Comparison of ENCODE assay signal across 25 cellular contexts in the genomic region with DNA sequence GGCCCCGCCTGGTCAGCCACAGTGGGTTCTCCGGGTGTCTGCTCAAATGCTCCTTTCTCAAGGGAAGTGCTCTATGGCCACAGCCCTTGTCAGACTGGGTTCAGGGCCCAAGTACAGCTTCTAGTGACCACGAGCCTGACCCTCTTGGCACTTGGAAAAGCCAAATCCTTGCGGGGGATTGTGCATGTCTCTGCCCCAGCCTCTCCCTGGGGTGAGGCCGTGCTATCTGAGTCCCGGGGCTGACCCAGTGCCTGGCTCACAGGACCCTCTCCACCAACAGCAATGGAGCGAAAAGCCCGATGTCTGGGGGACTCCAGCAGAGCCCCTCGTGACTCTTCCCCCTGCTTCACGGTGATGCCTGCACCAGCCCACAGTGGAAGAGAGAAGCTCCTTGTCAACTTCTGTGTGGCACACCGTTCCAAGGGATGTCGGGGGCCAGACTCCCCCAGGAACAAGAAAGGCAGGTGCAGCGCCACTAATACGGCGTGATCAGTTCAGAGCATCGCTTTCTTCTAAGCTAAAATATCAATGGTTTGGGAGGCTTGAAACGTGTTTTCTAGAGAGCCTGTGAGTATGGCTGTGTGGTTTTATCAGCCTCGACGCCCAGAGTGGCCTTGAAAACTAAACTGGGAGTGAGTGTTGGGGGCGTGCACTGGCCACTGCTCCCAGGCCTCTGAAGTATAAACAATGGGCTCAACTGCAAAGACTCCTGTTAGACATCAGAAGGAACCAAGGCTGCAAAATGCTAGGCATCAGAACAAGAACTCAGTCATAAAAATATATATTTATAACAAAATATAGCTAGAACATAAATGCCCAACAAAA. TPM values are rescaled to one million over a fixed set of nuclear protein-coding genes. Genes with fewer than 3 reads are reported as not detected.
DNase-seq lines count a peak whose midpoint lies in the region; ATAC-seq and TF ChIP-seq lines count a peak whose summit lies in the region.
"Had no signal": no experiment of that assay in that cellular context is flagged by ENCODE, and none has a peak within 500 bp of the region (broad histone marks: within the 10 kb centered on the region; RNA-seq: fewer than 3 reads in every experiment).

No MANE protein-coding gene starts in this region.

- intact Hi-C loops in cardiac septum (cut with DNase I) = no loop called here
- intact Hi-C loops in Right ventricle myocardium inferior (cut with DNase I) = no loop called here
- intact Hi-C loops in left lung (cut with DNase I) = no loop called here
- intact Hi-C loops in posterior vena cava (cut with DNase I) = no loop called here
- intact Hi-C loops in aorta (cut with DNase I) = no loop called here

- H3K36me3 ChIP-seq in left lung = no peaks in the 10 kb centered on the region
- no peaks in the 10 kb centered on the region for H3K36me3 ChIP-seq in aorta (ENCODE audit: control insufficient read depth in 1 of 2, insufficient read depth in 2 of 2, low read length in 1 of 2)
- H3K36me3 ChIP-seq: BLaER1 treated with 17β-estradiol and CSF1 and Interleukin-3, amounts not matched to agents 10 nM and 100 nM; SJCRH30 had no signal

- no peak overlapping the region for H3K27ac ChIP-seq in left lung
- H3K27ac ChIP-seq in aorta (ENCODE audit: low read depth in 1 of 2, low read length in 2 of 2) = no peak overlapping the region
- H3K27ac ChIP-seq: BLaER1 treated with 17β-estradiol and CSF1 and Interleukin-3, amounts not matched to agents 10 nM and 100 nM; HL-60; RWPE1; SJCRH30 had no signal

- H3K27me3 ChIP-seq in left lung (peaks cover 0 to 11% of the 10 kb centered on the region in 2 donors), aorta (ENCODE audit: control insufficient read depth in 1 of 2, insufficient read depth in 2 of 2, low read length in 1 of 2) (no peaks in the 10 kb centered on the region)
- H3K27me3 ChIP-seq: BLaER1 treated with 17β-estradiol and CSF1 and Interleukin-3, amounts not matched to agents 10 nM and 100 nM; SJCRH30 had no signal

- ATAC-seq in Right ventricle myocardium inferior = no peak
- ATAC-seq in left lung = no peak
- no peak for ATAC-seq in aorta (ENCODE audit: low FRiP score)
- no peak for ATAC-seq in SK-N-SH treated with all-trans-retinoic acid at 6 μM for 48 hours
- ATAC-seq: CD8-positive, alpha-beta T cell; GM12878; GM23338; HCT116 had no signal

- DNase-seq in cardiac septum (ENCODE audit: low spot score) (peak; percentile 39), Right ventricle myocardium inferior (ENCODE audit: missing footprints) (no peak), left lung (peak; percentile 1 to 39), posterior vena cava (ENCODE audit: low spot score) (peak; percentile 66), aorta (peak; percentile 38 to 58), middle frontal gyrus (ENCODE audit: extremely low spot score, low spot score) (no peak)
- DNase-seq: 8988T; CD8-positive, alpha-beta T cell; DND-41; KG1; NCI-H1092 treated with DMSO at 0.1 percent for 48 hours; NCI-H1436 treated with DMSO at 0.1 percent for 48 hours; NCI-H1930; NCI-H2227 treated with DMSO at 0.1 percent for 48 hours; NCI-H510A; NCI-H748 treated with DMSO at 0.1 percent for 48 hours; NK-92 treated with Interleukin-12 subunit alpha and Interleukin-12 subunit beta, amount 100 ng/mL, for 24 hours; SJCRH30 had no signal

- no peak for TF ChIP-seq CTCF in left lung (IDR thresholded peaks at IDR 0.05)

- H3K4me1 ChIP-seq in left lung (no peaks in the 10 kb centered on the region), aorta (ENCODE audit: control insufficient read depth in 1 of 2, insufficient read depth in 2 of 2, low read length in 2 of 2) (no peaks in the 10 kb centered on the region)

- H3K9me3 ChIP-seq in left lung (no peaks in the 10 kb centered on the region), aorta (ENCODE audit: control insufficient read depth, low read length) (no peaks in the 10 kb centered on the region)
- H3K9me3 ChIP-seq: BLaER1 treated with 17β-estradiol and CSF1 and Interleukin-3, amounts not matched to agents 10 nM and 100 nM; SJCRH30 had no signal

- 85 to 88% methylated on average over 20 of the region's 20 CpGs for WGBS in aorta, 2 donors

- no peak overlapping the region for H3K4me3 ChIP-seq in left lung
- no peak overlapping the region for H3K4me3 ChIP-seq in aorta (ENCODE audit: low read length in 2 of 2)
- H3K4me3 ChIP-seq: BLaER1 treated with 17β-estradiol and CSF1 and Interleukin-3, amounts not matched to agents 10 nM and 100 nM; GM12878; GM23338; SJCRH30 had no signal

TF ChIP-seq in SK-N-SH treated with all-trans-retinoic acid at 6 μM for 48 hours, 23 proteins besides CTCF, POLR2A, EP300 and RAD21 (continues in another document):
- TF ChIP-seq, protein P1, sequence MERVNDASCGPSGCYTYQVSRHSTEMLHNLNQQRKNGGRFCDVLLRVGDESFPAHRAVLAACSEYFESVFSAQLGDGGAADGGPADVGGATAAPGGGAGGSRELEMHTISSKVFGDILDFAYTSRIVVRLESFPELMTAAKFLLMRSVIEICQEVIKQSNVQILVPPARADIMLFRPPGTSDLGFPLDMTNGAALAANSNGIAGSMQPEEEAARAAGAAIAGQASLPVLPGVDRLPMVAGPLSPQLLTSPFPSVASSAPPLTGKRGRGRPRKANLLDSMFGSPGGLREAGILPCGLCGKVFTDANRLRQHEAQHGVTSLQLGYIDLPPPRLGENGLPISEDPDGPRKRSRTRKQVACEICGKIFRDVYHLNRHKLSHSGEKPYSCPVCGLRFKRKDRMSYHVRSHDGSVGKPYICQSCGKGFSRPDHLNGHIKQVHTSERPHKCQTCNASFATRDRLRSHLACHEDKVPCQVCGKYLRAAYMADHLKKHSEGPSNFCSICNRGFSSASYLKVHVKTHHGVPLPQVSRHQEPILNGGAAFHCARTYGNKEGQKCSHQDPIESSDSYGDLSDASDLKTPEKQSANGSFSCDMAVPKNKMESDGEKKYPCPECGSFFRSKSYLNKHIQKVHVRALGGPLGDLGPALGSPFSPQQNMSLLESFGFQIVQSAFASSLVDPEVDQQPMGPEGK (CRISPR knock-in tag; IDR thresholded peaks at IDR 0.05; ENCODE audit: borderline replicate concordance) = no peak
- TF ChIP-seq OSR1 (CRISPR knock-in tag; IDR thresholded peaks at IDR 0.05) (no peak), CSDC2 (CRISPR knock-in tag; IDR thresholded peaks at IDR 0.05) (no peak), ESRRG (CRISPR knock-in tag; IDR thresholded peaks at IDR 0.05) (no peak), RARB (CRISPR knock-in tag; IDR thresholded peaks at IDR 0.05) (no peak), TCF4 (CRISPR knock-in tag; IDR thresholded peaks at IDR 0.05; ENCODE audit: borderline replicate concordance) (no peak), PPARA (CRISPR knock-in tag; IDR thresholded peaks at IDR 0.05; ENCODE audit: borderline replicate concordance) (no peak), ZFP3 (CRISPR knock-in tag; IDR thresholded peaks at IDR 0.05) (no peak), BACH2 (CRISPR knock-in tag; IDR thresholded peaks at IDR 0.05; ENCODE audit: borderline replicate concordance) (no peak), ZC3H10 (CRISPR knock-in tag; IDR thresholded peaks at IDR 0.05) (no peak), GLIS3 (CRISPR knock-in tag; IDR thresholded peaks at IDR 0.05) (no peak)
- TF ChIP-seq, protein P2, sequence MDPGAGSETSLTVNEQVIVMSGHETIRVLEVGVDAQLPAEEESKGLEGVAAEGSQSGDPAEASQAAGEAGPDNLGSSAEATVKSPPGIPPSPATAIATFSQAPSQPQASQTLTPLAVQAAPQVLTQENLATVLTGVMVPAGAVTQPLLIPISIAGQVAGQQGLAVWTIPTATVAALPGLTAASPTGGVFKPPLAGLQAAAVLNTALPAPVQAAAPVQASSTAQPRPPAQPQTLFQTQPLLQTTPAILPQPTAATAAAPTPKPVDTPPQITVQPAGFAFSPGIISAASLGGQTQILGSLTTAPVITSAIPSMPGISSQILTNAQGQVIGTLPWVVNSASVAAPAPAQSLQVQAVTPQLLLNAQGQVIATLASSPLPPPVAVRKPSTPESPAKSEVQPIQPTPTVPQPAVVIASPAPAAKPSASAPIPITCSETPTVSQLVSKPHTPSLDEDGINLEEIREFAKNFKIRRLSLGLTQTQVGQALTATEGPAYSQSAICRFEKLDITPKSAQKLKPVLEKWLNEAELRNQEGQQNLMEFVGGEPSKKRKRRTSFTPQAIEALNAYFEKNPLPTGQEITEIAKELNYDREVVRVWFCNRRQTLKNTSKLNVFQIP (CRISPR knock-in tag; IDR thresholded peaks at IDR 0.05; ENCODE audit: borderline replicate concordance, low read depth) = no peak
- TF ChIP-seq, protein P3, sequence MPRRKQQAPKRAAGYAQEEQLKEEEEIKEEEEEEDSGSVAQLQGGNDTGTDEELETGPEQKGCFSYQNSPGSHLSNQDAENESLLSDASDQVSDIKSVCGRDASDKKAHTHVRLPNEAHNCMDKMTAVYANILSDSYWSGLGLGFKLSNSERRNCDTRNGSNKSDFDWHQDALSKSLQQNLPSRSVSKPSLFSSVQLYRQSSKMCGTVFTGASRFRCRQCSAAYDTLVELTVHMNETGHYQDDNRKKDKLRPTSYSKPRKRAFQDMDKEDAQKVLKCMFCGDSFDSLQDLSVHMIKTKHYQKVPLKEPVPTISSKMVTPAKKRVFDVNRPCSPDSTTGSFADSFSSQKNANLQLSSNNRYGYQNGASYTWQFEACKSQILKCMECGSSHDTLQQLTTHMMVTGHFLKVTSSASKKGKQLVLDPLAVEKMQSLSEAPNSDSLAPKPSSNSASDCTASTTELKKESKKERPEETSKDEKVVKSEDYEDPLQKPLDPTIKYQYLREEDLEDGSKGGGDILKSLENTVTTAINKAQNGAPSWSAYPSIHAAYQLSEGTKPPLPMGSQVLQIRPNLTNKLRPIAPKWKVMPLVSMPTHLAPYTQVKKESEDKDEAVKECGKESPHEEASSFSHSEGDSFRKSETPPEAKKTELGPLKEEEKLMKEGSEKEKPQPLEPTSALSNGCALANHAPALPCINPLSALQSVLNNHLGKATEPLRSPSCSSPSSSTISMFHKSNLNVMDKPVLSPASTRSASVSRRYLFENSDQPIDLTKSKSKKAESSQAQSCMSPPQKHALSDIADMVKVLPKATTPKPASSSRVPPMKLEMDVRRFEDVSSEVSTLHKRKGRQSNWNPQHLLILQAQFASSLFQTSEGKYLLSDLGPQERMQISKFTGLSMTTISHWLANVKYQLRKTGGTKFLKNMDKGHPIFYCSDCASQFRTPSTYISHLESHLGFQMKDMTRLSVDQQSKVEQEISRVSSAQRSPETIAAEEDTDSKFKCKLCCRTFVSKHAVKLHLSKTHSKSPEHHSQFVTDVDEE (CRISPR knock-in tag; IDR thresholded peaks at IDR 0.05) = no peak

RNA-seq across cellular contexts. Expression of a gene that starts 51.9 kb away (rescaled TPM):
- 6.4 TPM for total RNA-seq in cardiac septum
- 21.5 TPM for total RNA-seq in Right ventricle myocardium inferior
- 10 to 100 TPM in 1 of 2 donors, 1 to 10 TPM in 1; 6.3 to 12.8 TPM for total RNA-seq in left lung
- total RNA-seq in posterior vena cava = 10 to 100 TPM in 1 of 2 donors, 1 to 10 TPM in 1; 9.6 to 14.1 TPM
- total RNA-seq in aorta = 10 to 100 TPM; 24.8 to 30.5 TPM
- 1 to 10 TPM in 1 of 2 donors, under 1 TPM in 1; 0.13 to 4.0 TPM for polyA plus RNA-seq in aorta

Comparison
In these comparisons a context has a peak if more than half of its experiments do, and no peak if none do; other contexts are left out.
1. DNase-seq: peak in cardiac septum (single experiment), left lung (2 of 2), posterior vena cava (single experiment) and aorta (2 of 2); none in Right ventricle myocardium inferior (single experiment) and middle frontal gyrus (single experiment).